In genomic region chr3:25783661-25784512, GRCh38 we compare ENCODE assay signal across 8 cellular contexts. TPM values are rescaled to one million over a fixed set of nuclear protein-coding genes. Genes with fewer than 3 reads are reported as not detected.
DNase-seq lines count a peak whose midpoint lies in the region; ATAC-seq and TF ChIP-seq lines count a peak whose summit lies in the region.

No MANE protein-coding gene starts in this region.

- peak overlapping the region; percentile 88 for H3K4me2 ChIP-seq in BLaER1

- H3K9me3 ChIP-seq in BLaER1 = 0 out of 2 replicates have a peak, but pooled peaks cover 6% of the 10 kb centered on the region
- no peaks in the 10 kb centered on the region for H3K9me3 ChIP-seq in gastrocnemius medialis

- intact Hi-C loops in gastrocnemius medialis (cut with DNase I; ENCODE audit: low total_unique reads) = loop anchor here (2.0 to 10.0 kb wide), 4 partner anchors 119 to 357 kb away; partner anchors contain the start of genes RARB and TOP2B

- H4K20me1 ChIP-seq in BLaER1 = peaks cover 40% of the 10 kb centered on the region

- H3K27me3 ChIP-seq in BLaER1 = no peaks in the 10 kb centered on the region
- H3K27me3 ChIP-seq in gastrocnemius medialis = no peaks in the 10 kb centered on the region

- H3K9ac ChIP-seq in BLaER1 = peak overlapping the region; percentile 75

- DNase-seq in NCI-H510A treated with DMSO at 0.1 percent for 48 hours (lab: John Stamatoyannopoulos, UW) (peak; percentile 19), iPS DF 19.7 (ENCODE audit: low read depth, low spot score) (peak; percentile 42), gastrocnemius medialis (peak in 1 of 2 donors; percentile 52)
- DNase-seq in stimulated activated CD4-positive, alpha-beta T cell treated with anti-CD3 and anti-CD28 coated beads, Interleukin-4, amount 100 ng/mL, for 1 hour = no peak

- H3K36me3 ChIP-seq in BLaER1 (peaks cover 3% of the 10 kb centered on the region), gastrocnemius medialis (no peaks in the 10 kb centered on the region)

- in situ Hi-C loops in gastrocnemius medialis (cut with MboI; ENCODE audit: low sequenced_read_pairs in 4 of 4) = loop anchor here in 3 of 4 donors (10.0 to 25.0 kb wide), 4 partner anchors 119 to 347 kb away; partner anchors contain the start of genes RARB (in 1 of the 3) and TOP2B (in 1 of the 3)

- peak overlapping the region; percentile 93 for H3K4me3 ChIP-seq in BLaER1
- H3K4me3 ChIP-seq in gastrocnemius medialis = peak overlapping the region; percentile 84 to 97 (median 90)

- H3K27ac ChIP-seq in BLaER1 = peak overlapping the region; percentile 56
- H3K27ac ChIP-seq in angular gyrus (ENCODE audit: low read depth, low read length) = peak overlapping the region; percentile 77
- peak overlapping the region; percentile 91 to 97 (median 94) for H3K27ac ChIP-seq in gastrocnemius medialis

- TF ChIP-seq CTCF in gastrocnemius medialis (IDR thresholded peaks at IDR 0.05 in 4 of 5, conservative IDR thresholded peaks at IDR 0.05 in 1 of 5) = peak in 1 of 5 experiments; percentile 9

- TF ChIP-seq POLR2A in gastrocnemius medialis (IDR thresholded peaks at IDR 0.05) = no peak

- H3K4me1 ChIP-seq in BLaER1 (peaks cover 61% of the 10 kb centered on the region), gastrocnemius medialis (peaks cover 22 to 29% of the 10 kb centered on the region in 2 donors)

- ATAC-seq in GM18517 (IDR thresholded peaks at IDR 0.05; ENCODE audit: unreplicated experiment) = peak; percentile 23
- peak; percentile 24 for ATAC-seq in HG03039 (IDR thresholded peaks at IDR 0.05; ENCODE audit: unreplicated experiment)
- ATAC-seq in gastrocnemius medialis = peak; percentile 46 to 57

RNA-seq across cellular contexts. Expression of gene NGLY1, which starts 0.6 kb away (rescaled TPM):
- total RNA-seq in gastrocnemius medialis = 10 to 100 TPM; 61.5 to 73.3 (median 68.6) TPM

RNA-seq across cellular contexts. Expression of gene OXSM, which starts 6.0 kb away (rescaled TPM):
- total RNA-seq in gastrocnemius medialis = 10 to 100 TPM in 3 of 4 donors, 1 to 10 TPM in 1; 5.9 to 26.3 (median 13.3) TPM
